ENCODE assay signal across 19 cellular contexts in genomic region chr10:96947036-96947435, GRCh38.
"Had no signal": no experiment of that assay in that cellular context is flagged by ENCODE, and none has a peak within 500 bp of the region (broad histone marks: within the 10 kb centered on the region; RNA-seq: fewer than 3 reads in every experiment).

No MANE protein-coding gene starts in this region.

- H3K27me3 ChIP-seq: hepatocyte, suprapubic skin, thyroid gland, uterus had no signal

- H3K4me3 Mint-ChIP-seq: naive B cell, nephron, type B pancreatic cell had no signal

- H3K9ac ChIP-seq: parathyroid adenoma had no signal

- H3K27ac ChIP-seq: coronary artery, hepatocyte, parathyroid adenoma, suprapubic skin, thyroid gland, uterus had no signal

- H3K9me3 Mint-ChIP-seq: naive B cell, nephron, type B pancreatic cell had no signal

- H3K4me1 ChIP-seq: parathyroid adenoma, suprapubic skin, thyroid gland, uterus had no signal

- H3K36me3 ChIP-seq: thyroid gland, uterus had no signal

- H3K27ac Mint-ChIP-seq: nephron, type B pancreatic cell had no signal

- ATAC-seq: esophagus mucosa; left lobe of liver; stimulated activated naive CD8-positive, alpha-beta T cell treated with anti-CD3 and anti-CD28 coated beads, Interleukin-15, Interleukin-2, amounts not matched to agents 100 U/mL and 50 U/mL, for 24 hours had no signal

- H3K4me3 ChIP-seq: coronary artery, hepatocyte, lung, smooth muscle cell, suprapubic skin, thyroid gland, uterus had no signal

- H3K9me3 ChIP-seq: suprapubic skin, thyroid gland, uterus had no signal

- DNase-seq: caudate nucleus; effector CD4-positive, alpha-beta T cell; glutamatergic neuron; mesendoderm; naive B cell; stimulated activated CD4-positive, alpha-beta T cell treated with anti-CD3 and anti-CD28 coated beads, Interleukin-2, amount 100 ng/mL, for 48 hours; stimulated activated naive CD8-positive, alpha-beta T cell treated with anti-CD3 and anti-CD28 coated beads, Interleukin-15, Interleukin-2, amounts not matched to agents 100 U/mL and 50 U/mL, for 24 hours; thyroid gland; uterus had no signal

- H3K27me3 Mint-ChIP-seq: naive B cell, type B pancreatic cell had no signal
